In the genomic region with DNA sequence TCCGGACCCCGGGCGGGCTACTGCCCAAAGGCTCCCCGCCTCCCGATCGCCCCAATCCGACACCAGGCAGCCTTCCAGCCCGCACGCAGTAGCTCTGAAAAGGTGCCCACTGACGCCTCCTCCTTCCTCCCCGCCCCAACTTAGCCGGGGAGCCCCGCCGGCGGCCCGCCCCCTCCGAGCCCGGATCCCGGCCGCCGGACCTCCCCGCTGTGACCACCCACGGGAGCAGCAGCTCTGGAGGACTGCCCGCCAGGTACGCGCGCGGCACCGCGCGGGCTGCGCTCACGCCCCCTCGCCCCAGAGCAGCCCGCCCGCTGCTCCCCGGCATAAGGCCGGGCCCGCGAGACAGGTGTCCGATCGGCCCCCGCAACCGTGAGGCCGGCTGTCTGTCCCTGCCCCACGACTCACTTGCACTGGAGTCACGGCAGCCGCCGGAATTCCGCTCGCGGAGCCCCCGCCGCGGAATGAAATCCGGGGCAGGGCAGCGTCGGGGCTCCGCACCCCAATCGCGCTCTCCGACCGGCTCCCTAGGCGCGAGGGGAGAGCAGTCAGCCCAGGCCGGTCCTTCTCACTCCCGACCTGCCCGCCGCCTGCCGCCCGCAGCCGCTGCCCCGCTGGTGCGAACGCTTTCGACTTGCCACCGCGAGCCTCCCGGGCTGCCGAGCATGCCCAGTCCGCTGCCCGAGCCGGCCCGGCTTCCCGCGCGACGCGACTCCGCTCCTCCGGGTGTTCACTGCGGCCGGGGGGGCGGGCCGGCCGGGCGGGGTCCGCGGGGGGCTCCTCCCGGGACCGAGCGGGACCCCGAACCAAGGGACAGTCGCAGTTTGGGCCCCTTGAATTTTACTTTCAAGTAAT, we compare ENCODE assay signal across 8 cellular contexts. TPM values are rescaled to one million over a fixed set of nuclear protein-coding genes. Genes with fewer than 3 reads are reported as not detected.
A peak's percentile ranks its signal among the peaks of the same experiment; 100 is the strongest.
DNase-seq lines count a peak whose midpoint lies in the region; ATAC-seq and TF ChIP-seq lines count a peak whose summit lies in the region.

SGMS1 (minus strand) TSS at position 658 of the 855 bp plus-strand sequence. CDS start 279,842 bp downstream, outside the sequence.

- H4K20me1 ChIP-seq in HCT116 (ENCODE audit: insufficient read depth) = no peaks in the 10 kb centered on the region

- no TSS peak for BruUV-seq in HCT116 (replicated peaks; lab: Mats Ljungman, UMichigan)

- intact Hi-C loops in HCT116 (cut with micrococcal nuclease) = loop anchor here (2.0 to 5.0 kb wide), 3 partner anchors 63 to 255 kb away; no protein-coding TSS in a partner anchor
- intact Hi-C loops in aorta (cut with DNase I) = loop anchor here (2.0 to 10.0 kb wide), 9 partner anchors 63 to 299 kb away; no protein-coding TSS in a partner anchor

- no peaks in the 10 kb centered on the region for H3K36me3 ChIP-seq in HCT116 (ENCODE audit: control insufficient read depth in 1 of 2, insufficient read depth in 2 of 2, low read length in 2 of 2)
- no peaks in the 10 kb centered on the region for H3K36me3 ChIP-seq in aorta (ENCODE audit: control insufficient read depth in 1 of 2, insufficient read depth in 2 of 2, low read length in 1 of 2)

- H3K27me3 ChIP-seq in HCT116 (ENCODE audit: insufficient read depth, low read length) = no peaks in the 10 kb centered on the region
- no peaks in the 10 kb centered on the region for H3K27me3 ChIP-seq in aorta (ENCODE audit: control insufficient read depth in 1 of 2, insufficient read depth in 2 of 2, low read length in 1 of 2)

- peak within 1 kb of the TSS; percentile 84 for H3K4me2 ChIP-seq in HCT116 (ENCODE audit: low read length)

- no peaks in the 10 kb centered on the region for H3K9me2 ChIP-seq in HCT116 (ENCODE audit: insufficient read depth)

- peak within 1 kb of the TSS; percentile 77 for H2AFZ ChIP-seq in HCT116 (ENCODE audit: low read depth, low read length, poor library complexity, severe bottlenecking)

- TF ChIP-seq CTCF in GM10266 (IDR thresholded peaks at IDR 0.05; ENCODE audit: control insufficient read depth, insufficient read depth, low read depth, missing control alignments) (no peak), HCT116 (IDR thresholded peaks at IDR 0.05 in 2 of 3, conservative IDR thresholded peaks at IDR 0.05 in 1 of 3; ENCODE audit: borderline replicate concordance in 1 of 3, insufficient read depth in 1 of 3, low read depth in 2 of 3, low read length in 2 of 3) (no peak)

- peaks cover 34% of the 10 kb centered on the region for H3K79me2 ChIP-seq in HCT116 (ENCODE audit: insufficient read depth, low read length)

- POLR2A ChIA-PET in HCT116 (lab: Charles Lee) = interaction anchor here (0.9 to 1.3 kb wide), 3 partner anchors 36 to 119 kb away, joined by 3 to 4 read pairs (median 4); no protein-coding TSS in a partner anchor

- H3K9me3 ChIP-seq in HCT116 (ENCODE audit: control insufficient read depth in 1 of 2, insufficient read depth in 1 of 2, low read depth in 1 of 2, low read length in 2 of 2) = no peaks in the 10 kb centered on the region
- no peaks in the 10 kb centered on the region for H3K9me3 ChIP-seq in aorta (ENCODE audit: control insufficient read depth, low read length)

- H3K4me1 ChIP-seq in HCT116 (ENCODE audit: control insufficient read depth in 1 of 2, insufficient read depth in 2 of 2, low read length in 2 of 2) (peaks cover 16 to 27% of the 10 kb centered on the region in 2 experiments), aorta (ENCODE audit: control insufficient read depth in 1 of 2, insufficient read depth in 2 of 2, low read length in 2 of 2) (no peaks in the 10 kb centered on the region)

- peak within 1 kb of the TSS; percentile 82 for H3K9ac ChIP-seq in HCT116 (ENCODE audit: low read length)

- CTCF ChIA-PET in HCT116 (lab: Charles Lee) = interaction anchor here (0.6 to 1.1 kb wide), 2 partner anchors 72 to 256 kb away, joined by 4 to 5 read pairs; no protein-coding TSS in a partner anchor

- ATAC-seq in HCT116 = peak; percentile 46
- ATAC-seq in aorta (ENCODE audit: low FRiP score) = peak; percentile 91

- WGBS in aorta, 2 donors = 0 to 1% methylated on average over 86 to 104 of the region's 104 CpGs

- DNase-seq in GM10266 (ENCODE audit: extremely low spot score) (peak; percentile 96), HCT116 (ENCODE audit: low read depth, low spot score) (peak; percentile 50), NAMALWA (ENCODE audit: low spot score) (peak; percentile 89), T-helper 9 cell (peak; percentile 68), astrocyte of the hippocampus (ENCODE audit: low read depth, low spot score) (peak; percentile 96), hepatic stellate cell (ENCODE audit: low spot score) (peak; percentile 95), retina (peak; percentile 92), aorta (peak; percentile 93 to 96)

- H3K27ac ChIP-seq in HCT116 (ENCODE audit: low read depth, low read length) = peak within 1 kb of the TSS; percentile 96
- peak within 1 kb of the TSS; percentile 87 to 91 for H3K27ac ChIP-seq in aorta (ENCODE audit: low read depth in 1 of 2, low read length in 2 of 2)

- peak within 1 kb of the TSS; percentile 64 to 85 for H3K4me3 ChIP-seq in HCT116 (replicated peaks in 1 of 2; ENCODE audit: low read depth in 1 of 2, low read length in 2 of 2)
- peak within 1 kb of the TSS; percentile 83 to 92 for H3K4me3 ChIP-seq in aorta (ENCODE audit: low read length in 2 of 2)

- no peak for TF ChIP-seq POLR2A in HCT116 (IDR thresholded peaks at IDR 0.05; ENCODE audit: borderline replicate concordance, extremely low read depth, insufficient read depth, insufficient read length)

- RAD21 ChIA-PET in HCT116 (lab: Charles Lee; ENCODE audit: low non-redundant PET in 1 of 2, low total read pairs in 2 of 2, uncharacterized antibody in 2 of 2, unreplicated experiment in 2 of 2) = interaction anchor here (0.8 to 1.2 kb wide), 2 partner anchors 216 to 255 kb away, joined by 3 read pairs; no protein-coding TSS in a partner anchor

- no peak for TF ChIP-seq RAD21 in HCT116 (IDR thresholded peaks at IDR 0.05; ENCODE audit: low read depth)

TF ChIP-seq in HCT116, 20 proteins besides CTCF, POLR2A, EP300 and RAD21:
- TF ChIP-seq SP1 (IDR thresholded peaks at IDR 0.05; ENCODE audit: low read depth) = peak; percentile 80
- peak; percentile 72 for TF ChIP-seq YY1 (IDR thresholded peaks at IDR 0.05; ENCODE audit: extremely low read depth, insufficient replicate concordance, low read depth, low read length)
- TF ChIP-seq POLR2AphosphoS5 (IDR thresholded peaks at IDR 0.05; ENCODE audit: low read depth, low read length) = peak; percentile 82
- no peak for TF ChIP-seq REST (IDR thresholded peaks at IDR 0.05; ENCODE audit: low read depth)

RNA-seq across cellular contexts. Expression of gene SGMS1, which starts in this region (rescaled TPM):
- total RNA-seq in HCT116 (2021; ENCODE audit: unreplicated experiment) (29.1 TPM), aorta (10 to 100 TPM; 33.1 to 54.3 TPM)
- 13.3 and 14.7 TPM in 2 replicates for polyA plus RNA-seq in HCT116 (2012)
- polyA plus RNA-seq in aorta = 10 to 100 TPM in 1 of 2 donors, 1 to 10 TPM in 1; 8.9 to 11.3 TPM

Comparison
In these comparisons a context has a peak if more than half of its experiments do, and no peak if none do; other contexts are left out.
1. Peak in every context shown above with its lines: DNase-seq, ATAC-seq, H3K4me3 ChIP-seq and H3K27ac ChIP-seq.